Comparison of ENCODE assay signal across 26 cellular contexts in the genomic region with DNA sequence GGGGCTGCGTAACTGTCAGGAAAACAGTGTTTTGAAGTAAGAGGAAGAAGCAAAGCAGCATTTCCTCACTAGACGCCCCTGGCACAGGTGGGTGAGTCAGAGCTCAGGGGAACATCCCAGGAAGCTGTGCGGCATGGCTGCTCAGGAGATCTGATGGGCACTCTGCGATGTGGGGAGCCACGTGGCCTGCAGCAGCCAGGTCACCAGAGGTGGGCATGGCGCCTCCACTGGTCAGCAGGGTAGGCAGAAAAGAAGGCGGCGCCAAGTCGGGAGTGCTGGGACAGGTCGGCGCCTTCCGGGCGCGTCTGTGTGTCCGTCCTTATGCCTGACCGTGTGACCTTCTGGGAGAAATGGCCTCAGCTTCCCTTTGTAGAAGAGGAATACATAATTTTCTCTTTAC.
"Had no signal": no experiment of that assay in that cellular context is flagged by ENCODE, and none has a peak within 500 bp of the region (broad histone marks: within the 10 kb centered on the region; RNA-seq: fewer than 3 reads in every experiment).

No MANE protein-coding gene starts in this region.

- H3K4me1 ChIP-seq: ascending aorta, gastroesophageal sphincter, right lobe of liver, testis, transverse colon, uterus had no signal

- DNase-seq: activated CD4-positive, alpha-beta memory T cell treated with anti-CD3 and anti-CD28 coated beads for 36 hours; activated CD4-positive, alpha-beta T cell treated with anti-CD3 and anti-CD28 coated beads, Interleukin-2, amount 10 ng/mL, durations not matched to agents 24 days and 14 days; activated effector memory CD4-positive, alpha-beta T cell treated with Interleukin-2 at 50 U/mL for 16 hours; activated naive CD4-positive, alpha-beta T cell treated with Interleukin-2 at 50 U/mL for 16 hours; brain microvascular endothelial cell; dorsolateral prefrontal cortex; effector memory CD8-positive, alpha-beta T cell; left cardiac atrium; mammary epithelial cell; nephron progenitor cell; ovary; right lobe of liver; stimulated activated CD4-positive, alpha-beta T cell treated with anti-CD3 and anti-CD28 coated beads, Interleukin-2, amount 100 ng/mL, for 48 hours; stimulated activated naive CD8-positive, alpha-beta T cell treated with anti-CD3 and anti-CD28 coated beads, Interleukin-15, Interleukin-2, amounts not matched to agents 100 U/mL and 50 U/mL, for 24 hours; T-helper 9 cell; testis; transverse colon; uterus had no signal

- ATAC-seq: activated CD4-positive, CD25-positive, alpha-beta regulatory T cell treated with anti-CD3 and anti-CD28 coated beads, Interleukin-2, amount 50 U/mL, for 24 hours; effector memory CD8-positive, alpha-beta T cell; gastroesophageal sphincter; stimulated activated naive CD8-positive, alpha-beta T cell treated with anti-CD3 and anti-CD28 coated beads, Interleukin-15, Interleukin-2, amounts not matched to agents 100 U/mL and 50 U/mL, for 24 hours had no signal

- H3K27me3 Mint-ChIP-seq: activated CD4-positive, alpha-beta memory T cell treated with anti-CD3 and anti-CD28 coated beads for 36 hours; activated CD4-positive, alpha-beta T cell treated with anti-CD3 and anti-CD28 coated beads, Interleukin-2, amount 10 ng/mL, durations not matched to agents 24 days and 14 days; activated naive CD8-positive, alpha-beta T cell; effector memory CD8-positive, alpha-beta T cell had no signal

- H3K36me3 ChIP-seq: brain microvascular endothelial cell, ovary, transverse colon, uterus had no signal

- H3K4me1 Mint-ChIP-seq: activated CD4-positive, alpha-beta T cell treated with anti-CD3 and anti-CD28 coated beads, Interleukin-2, amount 10 ng/mL, durations not matched to agents 24 days and 14 days had no signal

- H3K4me3 ChIP-seq: ascending aorta, coronary artery, dorsolateral prefrontal cortex, gastroesophageal sphincter, hepatocyte, ovary, right lobe of liver, testis, transverse colon, uterus had no signal

- H3K27ac Mint-ChIP-seq: activated CD4-positive, alpha-beta memory T cell treated with anti-CD3 and anti-CD28 coated beads for 36 hours; activated CD4-positive, alpha-beta T cell treated with anti-CD3 and anti-CD28 coated beads, Interleukin-2, amount 10 ng/mL, durations not matched to agents 24 days and 14 days; activated naive CD8-positive, alpha-beta T cell; effector memory CD8-positive, alpha-beta T cell; nephron progenitor cell; progenitor cell of endocrine pancreas had no signal

- H2AFZ ChIP-seq: hepatocyte had no signal

- H3K9me3 ChIP-seq: ascending aorta, gastroesophageal sphincter, ovary, right lobe of liver, testis, transverse colon, uterus had no signal

- H3K27ac ChIP-seq: ascending aorta, brain microvascular endothelial cell, coronary artery, gastroesophageal sphincter, hepatocyte, ovary, right lobe of liver, testis, transverse colon, uterus, VCaP had no signal

- H3K4me2 ChIP-seq: hepatocyte had no signal

- H3K79me2 ChIP-seq: hepatocyte had no signal

- H3K4me3 Mint-ChIP-seq: activated CD4-positive, alpha-beta memory T cell treated with anti-CD3 and anti-CD28 coated beads for 36 hours; activated CD4-positive, alpha-beta T cell treated with anti-CD3 and anti-CD28 coated beads, Interleukin-2, amount 10 ng/mL, durations not matched to agents 24 days and 14 days; activated naive CD8-positive, alpha-beta T cell; effector memory CD8-positive, alpha-beta T cell; nephron progenitor cell had no signal

- H3K27me3 ChIP-seq: ascending aorta, brain microvascular endothelial cell, dorsolateral prefrontal cortex, gastroesophageal sphincter, hepatocyte, ovary, right lobe of liver, testis, transverse colon, uterus had no signal

- H3K9me3 Mint-ChIP-seq: activated CD4-positive, alpha-beta memory T cell treated with anti-CD3 and anti-CD28 coated beads for 36 hours; activated CD4-positive, alpha-beta T cell treated with anti-CD3 and anti-CD28 coated beads, Interleukin-2, amount 10 ng/mL, durations not matched to agents 24 days and 14 days; effector memory CD8-positive, alpha-beta T cell; nephron progenitor cell had no signal
